ENCODE assay signal across 17 cellular contexts in the genomic region with DNA sequence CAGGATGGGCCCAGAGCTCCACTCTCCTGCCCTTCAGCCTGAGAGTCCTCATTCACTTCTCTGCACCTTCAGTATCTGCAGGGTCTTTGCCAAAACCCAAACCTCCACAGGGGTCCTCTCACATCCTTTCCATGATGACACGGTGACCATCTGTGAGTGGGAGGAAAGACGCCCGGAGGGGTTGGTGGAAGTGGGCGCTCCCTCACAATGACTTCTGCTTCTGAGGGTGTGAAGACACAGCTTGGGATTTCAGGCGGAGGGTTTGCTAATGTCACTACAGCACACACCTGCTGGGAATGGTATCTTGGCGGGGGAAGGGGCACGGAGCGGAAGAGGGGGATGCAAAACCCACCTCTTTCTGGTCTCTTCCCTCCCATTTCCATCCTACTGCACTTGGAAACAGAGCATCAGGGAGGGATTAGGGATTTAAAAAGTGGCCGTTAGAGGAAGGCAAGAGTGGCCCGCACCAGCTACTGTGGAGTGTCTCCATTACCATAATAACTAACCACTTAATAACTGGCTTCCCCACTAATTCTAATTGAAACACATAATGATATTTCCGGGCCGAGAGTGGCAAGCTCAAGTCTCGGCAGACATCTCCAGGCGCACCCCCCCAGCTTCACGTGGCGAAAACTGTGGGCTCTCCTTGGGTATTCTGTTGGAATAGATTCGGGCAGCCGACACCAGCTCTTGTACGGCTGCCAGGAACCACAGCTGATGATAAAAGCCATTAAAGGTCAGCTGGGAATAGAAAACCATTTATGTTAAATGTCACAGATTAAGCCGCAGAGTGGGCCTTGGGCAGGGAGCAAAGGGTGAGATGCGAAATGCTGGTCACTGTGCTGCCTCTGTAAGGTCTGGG.
DNase-seq lines count a peak whose midpoint lies in the region; TF ChIP-seq lines count a peak whose summit lies in the region.
"Had no signal": no experiment of that assay in that cellular context is flagged by ENCODE, and none has a peak within 500 bp of the region (broad histone marks: within the 10 kb centered on the region; RNA-seq: fewer than 3 reads in every experiment).

No MANE protein-coding gene starts in this region.

- H3K9me3 ChIP-seq in stomach: no peaks in the 10 kb centered on the region

- H3K4me3 ChIP-seq in stomach: no peak overlapping the region
- H3K4me3 ChIP-seq: smooth muscle cell had no signal

- no peak for TF ChIP-seq EP300 in stomach (IDR thresholded peaks at IDR 0.05)

- H3K27ac Mint-ChIP-seq in brain: peak overlapping the region; percentile 53 to 94 (median 87)
- H3K27ac Mint-ChIP-seq: activated naive CD8-positive, alpha-beta T cell treated with anti-CD3 and anti-CD28 coated beads, Interleukin-2, amount 50 U/mL, for 24 hours; T-helper 1 cell treated with Interleukin-12 subunit alpha and Interleukin-12 subunit beta and Interleukin-4 antibody, amounts not matched to agents 30 μg/mL and 1 μg/mL, for 36 hours had no signal

- no peak for TF ChIP-seq CTCF in brain (conservative IDR thresholded peaks at IDR 0.05)
- TF ChIP-seq CTCF in stomach (IDR thresholded peaks at IDR 0.05): no peak

- intact Hi-C loops in stomach (cut with DNase I; ENCODE audit: low total_unique reads): no loop called here

- peaks cover 0 to 7% (median 2%) of the 10 kb centered on the region in 4 donors for H3K4me1 ChIP-seq in stomach

- peak overlapping the region in 2 of 5 experiments; percentile 13 to 37 for H3K4me3 Mint-ChIP-seq in brain
- H3K4me3 Mint-ChIP-seq: activated naive CD8-positive, alpha-beta T cell treated with anti-CD3 and anti-CD28 coated beads, Interleukin-2, amount 50 U/mL, for 24 hours; T-helper 1 cell treated with Interleukin-12 subunit alpha and Interleukin-12 subunit beta and Interleukin-4 antibody, amounts not matched to agents 30 μg/mL and 1 μg/mL, for 36 hours had no signal

- peaks cover 0 to 41% (median 4%) of the 10 kb centered on the region in 3 donors for H3K27me3 ChIP-seq in stomach

- peaks cover 85% of the 10 kb centered on the region for H3K4me1 Mint-ChIP-seq in brain

- no peaks in the 10 kb centered on the region for H3K36me3 ChIP-seq in stomach

- DNase-seq in A172 (ENCODE audit: low spot score) (peak; percentile 21), DMS79 treated with DMSO at 0.1 percent for 48 hours (lab: John Stamatoyannopoulos, UW) (peak; percentile 90), NCI-H2227 treated with DMSO at 0.1 percent for 48 hours (lab: John Stamatoyannopoulos, UW) (peak; percentile 70), kidney tubule cell (ENCODE audit: low spot score) (no peak), GM19238 (ENCODE audit: insufficient read length, low spot score) (no peak), stomach (no peak), mesenteric fat pad (ENCODE audit: low spot score) (no peak)
- DNase-seq: activated CD4-positive, alpha-beta T cell treated with anti-CD3 and anti-CD28 coated beads for 1 hour; activated CD8-positive, alpha-beta memory T cell treated with anti-CD3 and anti-CD28 coated beads, Interleukin-2, amount 50 U/mL, for 48 hours; activated naive CD8-positive, alpha-beta T cell treated with anti-CD3 and anti-CD28 coated beads, Interleukin-2, amount 50 U/mL, for 24 hours; central memory CD4-positive, alpha-beta T cell; KBM-7; NCI-H2029; stimulated activated naive CD8-positive, alpha-beta T cell treated with anti-CD3 and anti-CD28 coated beads, Interleukin-15, Interleukin-2, amounts not matched to agents 100 U/mL and 50 U/mL, for 24 hours had no signal

- H3K36me3 Mint-ChIP-seq in brain: no peaks in the 10 kb centered on the region

- peaks cover 12% of the 10 kb centered on the region for H3K27me3 Mint-ChIP-seq in brain
- H3K27me3 Mint-ChIP-seq: activated naive CD8-positive, alpha-beta T cell treated with anti-CD3 and anti-CD28 coated beads, Interleukin-2, amount 50 U/mL, for 24 hours had no signal

- peaks cover 0 to 6% (median 0%) of the 10 kb centered on the region in 5 experiments for H3K9me3 Mint-ChIP-seq in brain
- H3K9me3 Mint-ChIP-seq: activated naive CD8-positive, alpha-beta T cell treated with anti-CD3 and anti-CD28 coated beads, Interleukin-2, amount 50 U/mL, for 24 hours; T-helper 1 cell treated with Interleukin-12 subunit alpha and Interleukin-12 subunit beta and Interleukin-4 antibody, amounts not matched to agents 30 μg/mL and 1 μg/mL, for 36 hours had no signal

- no peak for TF ChIP-seq POLR2A in stomach (IDR thresholded peaks at IDR 0.05)

- WGBS in stomach, 5 donors: 47 to 53% (median 49%) methylated on average over 21 of the region's 21 CpGs

- H3K27ac ChIP-seq in stomach: no peak overlapping the region

Comparison
In these comparisons a context has a peak if more than half of its experiments do, and no peak if none do; other contexts are left out.
1. DNase-seq: peak in A172 (single experiment), DMS79 treated with DMSO at 0.1 percent for 48 hours (single experiment) and NCI-H2227 treated with DMSO at 0.1 percent for 48 hours (single experiment); none in kidney tubule cell (single experiment), GM19238 (single experiment), stomach (single experiment) and mesenteric fat pad (single experiment).